ENCODE assay signal across 8 cellular contexts in genomic region chr5:5141625-5142527, GRCh38. TPM values are rescaled to one million over a fixed set of nuclear protein-coding genes. Genes with fewer than 3 reads are reported as not detected.
DNase-seq lines count a peak whose midpoint lies in the region; ATAC-seq and TF ChIP-seq lines count a peak whose summit lies in the region.

No MANE protein-coding gene starts in this region.

- H3K4me3 ChIP-seq in cardiac muscle cell (no peak overlapping the region), Karpas-422 (ENCODE audit: low read length) (no peak overlapping the region), Peyer's patch (no peak overlapping the region), left ventricle myocardium inferior (peak overlapping the region; percentile 56), spleen (no peak overlapping the region)

- no peak overlapping the region for H2AFZ ChIP-seq in Karpas-422 (ENCODE audit: low read length)

- no peaks in the 10 kb centered on the region for H3K9me3 ChIP-seq in cardiac muscle cell (ENCODE audit: low read depth)
- H3K9me3 ChIP-seq in Karpas-422 (ENCODE audit: low read length), result no peaks in the 10 kb centered on the region
- H3K9me3 ChIP-seq in Peyer's patch, result no peaks in the 10 kb centered on the region
- H3K9me3 ChIP-seq in left ventricle myocardium inferior (replicated peaks), result no peaks in the 10 kb centered on the region
- no peaks in the 10 kb centered on the region for H3K9me3 ChIP-seq in spleen

- H3K27me3 ChIP-seq in cardiac muscle cell (peaks cover 29% of the 10 kb centered on the region), Karpas-422 (ENCODE audit: low read length) (no peaks in the 10 kb centered on the region), Peyer's patch (peaks cover 0 to 19% of the 10 kb centered on the region in 2 donors), left ventricle myocardium inferior (ENCODE audit: low read depth) (peaks cover 69% of the 10 kb centered on the region), spleen (replicated peaks in 1 of 7) (peaks cover 8 to 52% (median 25%) of the 10 kb centered on the region in 7 donors)

- H3K4me1 ChIP-seq in cardiac muscle cell (ENCODE audit: low read depth), result peaks cover 5% of the 10 kb centered on the region
- H3K4me1 ChIP-seq in Karpas-422 (ENCODE audit: low read length), result no peaks in the 10 kb centered on the region
- H3K4me1 ChIP-seq in Peyer's patch, result peaks cover 0 to 18% (median 0%) of the 10 kb centered on the region in 4 donors
- H3K4me1 ChIP-seq in left ventricle myocardium inferior, result peaks cover 23% of the 10 kb centered on the region
- peaks cover 5 to 25% (median 18%) of the 10 kb centered on the region in 6 donors for H3K4me1 ChIP-seq in spleen

- 18 to 31% (median 21%) methylated on average over 6 of the region's 6 CpGs for WGBS in spleen, 5 donors

- TF ChIP-seq CTCF in cardiac muscle cell (IDR thresholded peaks at IDR 0.05; ENCODE audit: low read depth, low read length) (peak; percentile 68), Peyer's patch (IDR thresholded peaks at IDR 0.05) (peak; percentile 56 to 87 (median 78)), left ventricle myocardium inferior (IDR thresholded peaks at IDR 0.05; ENCODE audit: borderline replicate concordance) (peak; percentile 85), spleen (IDR thresholded peaks at IDR 0.05 in 8 of 11, conservative IDR thresholded peaks at IDR 0.05 in 3 of 11) (peak in 10 of 11 experiments; percentile 49 to 83 (median 65))

- H3K36me3 ChIP-seq in cardiac muscle cell (no peaks in the 10 kb centered on the region), Karpas-422 (ENCODE audit: insufficient read depth, low read length) (no peaks in the 10 kb centered on the region), Peyer's patch (no peaks in the 10 kb centered on the region), left ventricle myocardium inferior (no peaks in the 10 kb centered on the region), spleen (no peaks in the 10 kb centered on the region)

- H3K9me2 ChIP-seq in Karpas-422 (replicated peaks; ENCODE audit: insufficient read depth, low read length), result no peaks in the 10 kb centered on the region

- ATAC-seq in Right ventricle myocardium inferior, result no peak

- no peaks in the 10 kb centered on the region for H3K79me2 ChIP-seq in Karpas-422 (ENCODE audit: low read length)

- H3K27ac ChIP-seq in cardiac muscle cell (no peak overlapping the region), Karpas-422 (ENCODE audit: low read length) (no peak overlapping the region), Peyer's patch (no peak overlapping the region), left ventricle myocardium inferior (replicated peaks) (no peak overlapping the region), spleen (no peak overlapping the region)

- no peak overlapping the region for H3K4me2 ChIP-seq in Karpas-422 (ENCODE audit: low read depth, low read length, poor library complexity, severe bottlenecking)

- peak; percentile 71 to 79 for DNase-seq in cardiac muscle cell (ENCODE audit: low read depth in 1 of 2, low spot score in 1 of 2)
- no peak for DNase-seq in Right ventricle myocardium inferior (ENCODE audit: missing footprints)
- peak; percentile 87 for DNase-seq in Karpas-422
- DNase-seq in Peyer's patch, result peak in 2 of 3 donors; percentile 40 to 85
- DNase-seq in activated naive CD8-positive, alpha-beta T cell treated with anti-CD3 and anti-CD28 coated beads, Interleukin-2, amount 50 U/mL, for 16 hours (ENCODE audit: low read depth, low spot score), result peak; percentile 17
- DNase-seq in left ventricle myocardium inferior, result no peak
- no peak for DNase-seq in spleen
- DNase-seq in GDM1 (lab: John Stamatoyannopoulos, UW), result no peak

- no peak for TF ChIP-seq POLR2A in Peyer's patch (IDR thresholded peaks at IDR 0.05)
- TF ChIP-seq POLR2A in spleen (IDR thresholded peaks at IDR 0.05), result no peak

- H4K20me1 ChIP-seq in Karpas-422 (ENCODE audit: insufficient read depth, low read depth, low read length), result no peaks in the 10 kb centered on the region

- no peak overlapping the region for H3K9ac ChIP-seq in Karpas-422 (ENCODE audit: low read length)

- intact Hi-C loops in Right ventricle myocardium inferior (cut with DNase I), result loop anchor here (2.0 to 10.0 kb wide), 2 partner anchors 267 to 279 kb away; no protein-coding TSS in a partner anchor
- intact Hi-C loops in left ventricle myocardium inferior (cut with micrococcal nuclease), result loop anchor here (5.0 kb wide), 1 partner anchor 275 kb away; no protein-coding TSS in a partner anchor
- intact Hi-C loops in spleen (cut with DNase I; ENCODE audit: low total_unique reads), result loop anchor here (5.0 kb wide), 1 partner anchor 275 kb away; no protein-coding TSS in a partner anchor

RNA-seq across cellular contexts. Expression of gene ADAMTS16, which starts 1.7 kb away (rescaled TPM):
- total RNA-seq in cardiac muscle cell (not detected in 2 replicates), Right ventricle myocardium inferior (not detected), Peyer's patch (1 to 10 TPM in 1 of 4 donors, not detected in 3; 1.7 TPM), left ventricle myocardium inferior (not detected), spleen (not detected)
- polyA plus RNA-seq in cardiac muscle cell (0.07 TPM in 1 of 2 replicates, not detected in the other), spleen (not detected)
- total RNA-seq in Karpas-422 (2014; rRNA removed; shearing (Covaris generic); ENCODE audit: low replicate concordance), result not detected in 2 replicates

Comparison
In these comparisons a context has a peak if more than half of its experiments do, and no peak if none do; other contexts are left out.
1. DNase-seq: peak in cardiac muscle cell (2 of 2), Karpas-422 (single experiment), Peyer's patch (2 of 3) and activated naive CD8-positive, alpha-beta T cell treated with anti-CD3 and anti-CD28 coated beads, Interleukin-2, amount 50 U/mL, for 16 hours (single experiment); none in Right ventricle myocardium inferior (single experiment), left ventricle myocardium inferior (single experiment), spleen (single experiment) and GDM1 (single experiment).
2. Peak in every context shown above with its lines, with median percentiles within 50 percentile points of each other: CTCF ChIP-seq.